8 cellular contexts compared by ENCODE assay signal in the genomic region with DNA sequence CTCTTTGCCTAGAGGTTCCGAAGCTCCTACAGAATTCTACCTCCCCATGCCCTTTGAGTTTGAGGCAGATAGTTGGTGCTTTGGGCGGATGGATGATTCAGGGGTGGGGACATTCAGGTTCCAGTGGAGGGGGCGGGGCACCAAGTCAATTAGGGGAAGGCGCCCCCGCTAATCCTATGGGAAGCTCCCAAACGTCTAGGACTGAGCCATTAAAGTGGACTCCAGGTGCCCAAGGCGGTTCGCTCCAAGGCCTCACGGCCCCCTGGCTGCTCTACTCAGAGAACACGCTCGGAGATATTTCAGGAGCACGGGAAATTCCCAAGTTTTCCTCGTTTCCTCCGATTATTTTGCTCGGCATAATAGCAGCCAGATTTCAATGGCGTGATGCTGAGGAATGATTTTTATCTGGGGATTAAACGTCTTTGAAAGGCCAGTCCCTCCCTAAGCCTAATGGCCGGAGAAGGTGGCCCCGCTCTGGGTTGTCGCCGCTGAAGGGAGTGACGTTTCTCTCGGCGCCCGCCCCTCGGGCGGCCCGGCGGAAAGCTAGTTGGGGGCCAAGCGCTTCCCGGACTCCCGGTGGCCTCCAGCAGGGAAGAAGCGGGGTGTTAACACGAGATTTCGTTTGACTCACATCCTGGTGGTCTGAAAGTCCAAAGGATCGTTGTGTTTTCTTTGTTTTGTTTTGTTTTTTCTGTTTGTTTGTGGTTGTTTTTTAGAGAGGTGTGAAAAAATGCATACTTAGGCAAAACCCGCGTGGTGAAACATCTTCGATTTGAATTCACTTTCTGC. TPM values are rescaled to one million over a fixed set of nuclear protein-coding genes. Genes with fewer than 3 reads are reported as not detected.
DNase-seq lines count a peak whose midpoint lies in the region; TF ChIP-seq lines count a peak whose summit lies in the region.

No MANE protein-coding gene starts in this region.

- no peak overlapping the region for H3K4ac ChIP-seq in neuronal stem cell (ENCODE audit: low read length)

- no peak overlapping the region for H2BK120ac ChIP-seq in neuronal stem cell (ENCODE audit: low read depth, low read length)

- POLR2A ChIA-PET in CD8-positive, alpha-beta memory T cell (lab: Charles Lee), result no interaction called here

- peak overlapping the region; percentile 59 for H3K4me3 ChIP-seq in CD8-positive, alpha-beta memory T cell (ENCODE audit: low read length)
- peak overlapping the region; percentile 49 for H3K4me3 ChIP-seq in NT2/D1 (ENCODE audit: insufficient read length, low read depth)
- peak overlapping the region; percentile 60 for H3K4me3 ChIP-seq in epithelial cell of proximal tubule (ENCODE audit: low read depth, low read length)
- H3K4me3 ChIP-seq in neuronal stem cell (ENCODE audit: low read length in 2 of 2), result peak overlapping the region in 1 of 2 donors; percentile 9

- H3K27ac ChIP-seq in CD8-positive, alpha-beta memory T cell (ENCODE audit: low read depth, low read length), result no peak overlapping the region
- H3K27ac ChIP-seq in neuronal stem cell (replicated peaks; ENCODE audit: low read length), result no peak overlapping the region

- CTCF ChIA-PET in CD8-positive, alpha-beta memory T cell (lab: Charles Lee), result no interaction called here

- H3K9me3 Mint-ChIP-seq in CD8-positive, alpha-beta memory T cell, result peaks cover 0 to 14% (median 9%) of the 10 kb centered on the region in 5 donors

- no peak overlapping the region for H2BK5ac ChIP-seq in neuronal stem cell (ENCODE audit: low read length)

- no peak overlapping the region for H2AK5ac ChIP-seq in neuronal stem cell (ENCODE audit: low read depth, low read length)

- H3K4me2 ChIP-seq in neuronal stem cell (ENCODE audit: insufficient read depth, low read length, poor library complexity, severe bottlenecking), result peak overlapping the region; percentile 38

- peak overlapping the region; percentile 83 to 88 (median 87) for H3K4me3 Mint-ChIP-seq in CD8-positive, alpha-beta memory T cell

- H3K27me3 Mint-ChIP-seq in CD8-positive, alpha-beta memory T cell, result peaks cover 74 to 81% of the 10 kb centered on the region in 2 donors

- no peak overlapping the region for H3K18ac ChIP-seq in neuronal stem cell (ENCODE audit: low read length)

- H3K79me1 ChIP-seq in neuronal stem cell (ENCODE audit: low read depth, low read length), result peaks cover 3% of the 10 kb centered on the region

- no peak for TF ChIP-seq CTCF in epithelial cell of proximal tubule (conservative IDR thresholded peaks at IDR 0.05; ENCODE audit: low read depth, low read length)

- no CpG with 5 or more reads among the region's 39 CpGs for WGBS in neuronal stem cell (ENCODE audit: extremely low coverage in 2 of 2, insufficient read length in 2 of 2, insufficient replicate concordance in 1 of 2), 2 donors

- no peak overlapping the region for H3K14ac ChIP-seq in neuronal stem cell (ENCODE audit: low read length)

- peak overlapping the region in 1 of 8 donors; percentile 57 for H3K27ac Mint-ChIP-seq in CD8-positive, alpha-beta memory T cell

- H3K36me3 ChIP-seq in CD8-positive, alpha-beta memory T cell (ENCODE audit: insufficient read depth, low read length), result no peaks in the 10 kb centered on the region
- H3K36me3 ChIP-seq in NT2/D1 (ENCODE audit: insufficient read depth, insufficient read length, low read length) (peaks cover 20% of the 10 kb centered on the region), neuronal stem cell (replicated peaks in 1 of 2; ENCODE audit: control insufficient read depth in 2 of 2, insufficient read depth in 2 of 2, low read length in 2 of 2) (no peaks in the 10 kb centered on the region)

- no peak overlapping the region for H2BK12ac ChIP-seq in neuronal stem cell (ENCODE audit: low read length)

- H3K36me3 Mint-ChIP-seq in CD8-positive, alpha-beta memory T cell, result no peaks in the 10 kb centered on the region

- H3K9ac ChIP-seq in NT2/D1 (ENCODE audit: insufficient read length, low read depth) (peak overlapping the region; percentile 36), neuronal stem cell (ENCODE audit: low read depth, low read length, poor library complexity) (no peak overlapping the region)

- peaks cover 27 to 45% (median 29%) of the 10 kb centered on the region in 3 donors for H3K4me1 Mint-ChIP-seq in CD8-positive, alpha-beta memory T cell

- H3K27me3 ChIP-seq in CD8-positive, alpha-beta memory T cell (ENCODE audit: insufficient read depth, low read length, poor library complexity, severe bottlenecking), result peaks cover 49% of the 10 kb centered on the region
- peaks cover 95% of the 10 kb centered on the region for H3K27me3 ChIP-seq in NT2/D1 (ENCODE audit: insufficient read depth, insufficient read length)
- peaks cover 72 to 94% (median 92%) of the 10 kb centered on the region in 3 experiments for H3K27me3 ChIP-seq in neuronal stem cell (ENCODE audit: control insufficient read depth in 3 of 3, insufficient read depth in 3 of 3, low read depth in 1 of 3, low read length in 3 of 3)

- no peak for DNase-seq in CD8-positive, alpha-beta memory T cell
- no peak for DNase-seq in NT2/D1 (ENCODE audit: low read depth, low spot score)
- DNase-seq in epithelial cell of proximal tubule (ENCODE audit: low read depth), result no peak
- DNase-seq in neuronal stem cell (ENCODE audit: low spot score), result no peak
- no peak for DNase-seq in germinal center (ENCODE audit: low spot score)
- DNase-seq in DMS 273 (lab: John Stamatoyannopoulos, UW; ENCODE audit: unreplicated experiment), result no peak
- no peak for DNase-seq in D341Med (ENCODE audit: low spot score)
- no peak for DNase-seq in middle frontal gyrus (ENCODE audit: extremely low spot score, low spot score)

- H2AFZ ChIP-seq in neuronal stem cell (ENCODE audit: low read length), result peak overlapping the region; percentile 94

- H3K9me3 ChIP-seq in CD8-positive, alpha-beta memory T cell (ENCODE audit: low read length), result no peaks in the 10 kb centered on the region
- H3K9me3 ChIP-seq in NT2/D1 (ENCODE audit: insufficient read depth, low read length) (no peaks in the 10 kb centered on the region), neuronal stem cell (replicated peaks in 1 of 2; ENCODE audit: control insufficient read depth in 2 of 2, insufficient read depth in 1 of 2, low read depth in 1 of 2, low read length in 2 of 2) (peaks cover 0 to 21% of the 10 kb centered on the region in 2 donors)

- H3K23ac ChIP-seq in neuronal stem cell (ENCODE audit: low read depth, low read length, poor library complexity), result no peak overlapping the region

- H4K91ac ChIP-seq in neuronal stem cell (ENCODE audit: low read depth, low read length, poor library complexity), result no peak overlapping the region

- H4K8ac ChIP-seq in neuronal stem cell (ENCODE audit: low read depth, low read length), result no peak overlapping the region

- no peak overlapping the region for H2BK15ac ChIP-seq in neuronal stem cell (ENCODE audit: low read length)

- H3K4me1 ChIP-seq in CD8-positive, alpha-beta memory T cell (ENCODE audit: insufficient read depth, low read length), result peaks cover 9% of the 10 kb centered on the region
- H3K4me1 ChIP-seq in NT2/D1 (ENCODE audit: insufficient read depth, insufficient read length), result peaks cover 12% of the 10 kb centered on the region
- H3K4me1 ChIP-seq in neuronal stem cell (ENCODE audit: control insufficient read depth in 2 of 2, insufficient read depth in 1 of 2, low read depth in 1 of 2, low read length in 2 of 2), result peaks cover 4 to 13% of the 10 kb centered on the region in 2 donors

RNA-seq across cellular contexts. Expression of a gene that starts 1.5 kb away (rescaled TPM):
- under 1 TPM; 0.11 to 0.24 TPM for total RNA-seq in CD8-positive, alpha-beta memory T cell
- not detected for polyA plus RNA-seq in CD8-positive, alpha-beta memory T cell
- total RNA-seq in epithelial cell of proximal tubule, result 0.65 and 1.6 TPM in 2 replicates
- 1.6 TPM for polyA plus RNA-seq in neuronal stem cell (2013, experiment 1 of 2)
- polyA plus RNA-seq in neuronal stem cell (2013, experiment 2 of 2), result 1.8 TPM
